ENCODE assay signal across 8 cellular contexts in genomic region chr1:43969746-43970466, GRCh38. TPM values are rescaled to one million over a fixed set of nuclear protein-coding genes. Genes with fewer than 3 reads are reported as not detected.
A peak's percentile ranks its signal among the peaks of the same experiment; 100 is the strongest.
DNase-seq lines count a peak whose midpoint lies in the region; TF ChIP-seq lines count a peak whose summit lies in the region.

Gene DPH2, plus strand, starts transcription at chr1:43970010. Its CDS starts 166 bp downstream, at chr1:43970176.

- H3K27ac ChIP-seq in MM.1S (ENCODE audit: low read length), result no peak within 1 kb of the TSS
- peak within 1 kb of the TSS; percentile 24 for H3K27ac ChIP-seq in stomach smooth muscle (ENCODE audit: low read length)

- H3K27me3 ChIP-seq in H7 (ENCODE audit: control insufficient read depth, insufficient read depth, low read length) (no peaks in the 10 kb centered on the region), MM.1S (replicated peaks; ENCODE audit: insufficient read depth, low read length) (no peaks in the 10 kb centered on the region), stomach smooth muscle (ENCODE audit: control insufficient read depth in 1 of 2, insufficient read depth in 2 of 2, low read length in 2 of 2) (no peaks in the 10 kb centered on the region)

- H3K4me1 Mint-ChIP-seq in neural crest cell, result peaks cover 30% of the 10 kb centered on the region

- H3K4me3 ChIP-seq in H7 (ENCODE audit: insufficient read depth, low read depth, low read length), result peak within 1 kb of the TSS; percentile 96
- peak within 1 kb of the TSS; percentile 99 for H3K4me3 ChIP-seq in MM.1S (ENCODE audit: low read length)
- H3K4me3 ChIP-seq in fibroblast of villous mesenchyme (ENCODE audit: low read depth, low read length), result peak within 1 kb of the TSS; percentile 94
- H3K4me3 ChIP-seq in stomach smooth muscle (ENCODE audit: low read length in 2 of 2), result peak within 1 kb of the TSS; percentile 97 to 99

- H3K4me3 Mint-ChIP-seq in neural crest cell, result peak within 1 kb of the TSS; percentile 98

- H3K4me1 ChIP-seq in MM.1S (ENCODE audit: low read length) (peaks cover 20% of the 10 kb centered on the region), stomach smooth muscle (ENCODE audit: control insufficient read depth, insufficient read depth, low read length) (peaks cover 21% of the 10 kb centered on the region)

- peak within 1 kb of the TSS; percentile 94 for H3K27ac Mint-ChIP-seq in neural crest cell (ENCODE audit: unreplicated experiment)

- H3K36me3 ChIP-seq in H7 (replicated peaks; ENCODE audit: control insufficient read depth, insufficient read depth, low read length) (peaks cover 11% of the 10 kb centered on the region), MM.1S (replicated peaks; ENCODE audit: insufficient read depth, low read length) (no peaks in the 10 kb centered on the region), stomach smooth muscle (ENCODE audit: control insufficient read depth in 2 of 2, insufficient read depth in 2 of 2, low read length in 2 of 2) (peaks cover 7 to 20% of the 10 kb centered on the region in 2 donors)

- no peaks in the 10 kb centered on the region for H3K9me3 Mint-ChIP-seq in neural crest cell

- peak within 1 kb of the TSS; percentile 92 for H2AFZ ChIP-seq in MM.1S (ENCODE audit: low read length)

- H3K9ac ChIP-seq in MM.1S (ENCODE audit: low read length) (peak within 1 kb of the TSS; percentile 88), stomach smooth muscle (ENCODE audit: low read length in 2 of 2) (peak within 1 kb of the TSS; percentile 80 to 84)

- H3K9me2 ChIP-seq in MM.1S (replicated peaks; ENCODE audit: insufficient read depth, low read length), result no peaks in the 10 kb centered on the region

- H3K9me3 ChIP-seq in MM.1S (replicated peaks; ENCODE audit: insufficient read depth, low read length) (no peaks in the 10 kb centered on the region), stomach smooth muscle (ENCODE audit: control insufficient read depth in 2 of 2, low read length in 2 of 2) (no peaks in the 10 kb centered on the region)

- no peaks in the 10 kb centered on the region for H3K27me3 Mint-ChIP-seq in neural crest cell (ENCODE audit: low read depth)

- H3K4me2 ChIP-seq in MM.1S (ENCODE audit: low read depth, low read length), result peak within 1 kb of the TSS; percentile 99

- H3K79me2 ChIP-seq in MM.1S (ENCODE audit: low read length), result peaks cover 23% of the 10 kb centered on the region

- no peak; the same call in 1 of the 2 replicates for TF ChIP-seq CTCF in MM.1S (IDR thresholded peaks at IDR 0.05; ENCODE audit: low read length)
- TF ChIP-seq CTCF in fibroblast of villous mesenchyme (IDR thresholded peaks at IDR 0.05; ENCODE audit: insufficient read depth, low read depth, low read length), result peak; percentile 7
- TF ChIP-seq CTCF in neural crest cell (conservative IDR thresholded peaks at IDR 0.05), result no peak

- no peaks in the 10 kb centered on the region for H3K36me3 Mint-ChIP-seq in neural crest cell (ENCODE audit: low read depth)

- H4K20me1 ChIP-seq in MM.1S (ENCODE audit: insufficient read depth, low read length), result no peaks in the 10 kb centered on the region

- peaks cover 14% of the 10 kb centered on the region for H3F3A ChIP-seq in MM.1S (ENCODE audit: insufficient read depth, low read length)

- peak; percentile 99 for DNase-seq in ELR (ENCODE audit: low read depth)
- peak; percentile 99 for DNase-seq in H7
- peak; percentile 98 for DNase-seq in MM.1S
- peak; percentile 78 for DNase-seq in SIG-M5 (lab: John Stamatoyannopoulos, UW)
- DNase-seq in activated gamma-delta T cell (lab: John Stamatoyannopoulos, UW), result peak; percentile 81
- peak; percentile 97 for DNase-seq in fibroblast of villous mesenchyme (ENCODE audit: low read depth)
- DNase-seq in neural crest cell (ENCODE audit: low read depth, low spot score), result peak; percentile 88

RNA-seq across cellular contexts. Expression of gene DPH2, which starts in this region (rescaled TPM):
- total RNA-seq in H7 (2014; rRNA removed; shearing (Covaris generic)), result 75.4 and 83.4 TPM in 2 replicates
- total RNA-seq in fibroblast of villous mesenchyme (18.6 and 22.5 TPM in 2 replicates), neural crest cell (32.7 and 34.4 TPM in 2 replicates)
